Comparison of ENCODE assay signal across 8 cellular contexts in genomic region chr6:34248727-34249468, GRCh38. TPM values are rescaled to one million over a fixed set of nuclear protein-coding genes. Genes with fewer than 3 reads are reported as not detected.
A peak's percentile ranks its signal among the peaks of the same experiment; 100 is the strongest.
DNase-seq lines count a peak whose midpoint lies in the region; ATAC-seq and TF ChIP-seq lines count a peak whose summit lies in the region.

TSS of gene SMIM29 (minus strand) at chr6:34249006. CDS start at chr6:34247791, 1,215 bp downstream.

- H4K20me1 ChIP-seq in osteoblast (ENCODE audit: insufficient read depth, low read length): peaks cover 8% of the 10 kb centered on the region

- TF ChIP-seq CTCF in GM10248 (IDR thresholded peaks at IDR 0.05; ENCODE audit: control extremely low read depth, extremely low read depth, low read depth, missing control alignments): peak; percentile 74
- peak; percentile 67 for TF ChIP-seq CTCF in osteoblast (IDR thresholded peaks at IDR 0.05; ENCODE audit: extremely low read depth, low read depth, low read length)
- peak; percentile 91 to 93 (median 93) for TF ChIP-seq CTCF in testis (IDR thresholded peaks at IDR 0.05)

- H3K36me3 ChIP-seq in osteoblast (ENCODE audit: insufficient read depth, low read length) (peaks cover 4% of the 10 kb centered on the region), testis (ENCODE audit: low read depth, missing control alignments) (no peaks in the 10 kb centered on the region)

- H3K9me3 ChIP-seq in osteoblast (ENCODE audit: low read depth, low read length) (no peaks in the 10 kb centered on the region), testis (no peaks in the 10 kb centered on the region)

- H3K27me3 Mint-ChIP-seq in activated naive CD4-positive, alpha-beta T cell treated with anti-CD3 and anti-CD28 coated beads, Interleukin-2, amount 50 U/mL, for 24 hours: no peaks in the 10 kb centered on the region

- H3K27ac ChIP-seq in osteoblast (ENCODE audit: low read depth, low read length) (peak within 1 kb of the TSS; percentile 80), testis (peak within 1 kb of the TSS; percentile 82 to 86)

- H3K79me2 ChIP-seq in osteoblast (ENCODE audit: insufficient read depth, low read length): peaks cover 18% of the 10 kb centered on the region

- peak within 1 kb of the TSS; percentile 98 for H2AFZ ChIP-seq in osteoblast (ENCODE audit: low read length)

- H3K4me1 Mint-ChIP-seq in activated naive CD4-positive, alpha-beta T cell treated with anti-CD3 and anti-CD28 coated beads, Interleukin-2, amount 50 U/mL, for 24 hours: peaks cover 41% of the 10 kb centered on the region

- POLR2A ChIA-PET in GM10248 (lab: Yijun Ruan, JAX): interaction anchor here (0.6 to 2.8 kb wide), 4 partner anchors 12 to 886 kb away, joined by 4 to 28 read pairs (median 8); partner anchors contain the start of gene HMGA1

- H3K4me1 ChIP-seq in osteoblast (ENCODE audit: insufficient read depth, low read length) (peaks cover 24% of the 10 kb centered on the region), testis (peaks cover 11% of the 10 kb centered on the region)

- H3K27me3 ChIP-seq in osteoblast (ENCODE audit: insufficient read depth, low read length): no peaks in the 10 kb centered on the region
- no peaks in the 10 kb centered on the region for H3K27me3 ChIP-seq in testis

- ATAC-seq in HG02588 (IDR thresholded peaks at IDR 0.05; ENCODE audit: unreplicated experiment): peak; percentile 79
- ATAC-seq in SK-N-SH treated with all-trans-retinoic acid at 6 μM for 48 hours: peak; percentile 81

- no peaks in the 10 kb centered on the region for H3K9me3 Mint-ChIP-seq in activated naive CD4-positive, alpha-beta T cell treated with anti-CD3 and anti-CD28 coated beads, Interleukin-2, amount 50 U/mL, for 24 hours

- 0% methylated on average over 14 to 54 of the region's 79 CpGs for WGBS in testis, 2 donors

- H3K4me2 ChIP-seq in osteoblast (ENCODE audit: insufficient read depth, low read length): peak within 1 kb of the TSS; percentile 99

- intact Hi-C loops in testis (cut with DNase I; ENCODE audit: low total_unique reads): loop anchor here (10.0 kb wide), 1 partner anchor 166 kb away; no protein-coding TSS in a partner anchor

- H3K4me3 ChIP-seq in osteoblast (ENCODE audit: insufficient read depth, low read length) (peak within 1 kb of the TSS; percentile 94), testis (peak within 1 kb of the TSS; percentile 80 to 85)

- peak; percentile 97 for DNase-seq in GM10248 (ENCODE audit: extremely low spot score)
- DNase-seq in NCI-H1092 treated with DMSO at 0.1 percent for 48 hours (lab: John Stamatoyannopoulos, UW): peak; percentile 90
- no peak for DNase-seq in glomerular endothelial cell (ENCODE audit: extremely low read depth, low read depth, low spot score)
- peak; percentile 99 for DNase-seq in osteoblast (ENCODE audit: insufficient read length, low spot score, missing footprints)
- peak; percentile 97 for DNase-seq in testis

- peaks cover 5% of the 10 kb centered on the region for H3K36me3 Mint-ChIP-seq in activated naive CD4-positive, alpha-beta T cell treated with anti-CD3 and anti-CD28 coated beads, Interleukin-2, amount 50 U/mL, for 24 hours

- no peak for TF ChIP-seq POLR2A in testis (IDR thresholded peaks at IDR 0.05)

- CTCF ChIA-PET in GM10248 (lab: Yijun Ruan, JAX): interaction anchor here (0.6 to 5.1 kb wide), 63 partner anchors 9 to 959 kb away, joined by 3 to 92 read pairs (median 4); partner anchors contain the start of genes BLTP3A, HMGA1, NUDT3 and RPS10

- H3K27ac Mint-ChIP-seq in activated naive CD4-positive, alpha-beta T cell treated with anti-CD3 and anti-CD28 coated beads, Interleukin-2, amount 50 U/mL, for 24 hours: peak within 1 kb of the TSS; percentile 85

- H3K4me3 Mint-ChIP-seq in activated naive CD4-positive, alpha-beta T cell treated with anti-CD3 and anti-CD28 coated beads, Interleukin-2, amount 50 U/mL, for 24 hours: peak within 1 kb of the TSS; percentile 93

TF ChIP-seq in SK-N-SH treated with all-trans-retinoic acid at 6 μM for 48 hours, 23 proteins besides CTCF, POLR2A, EP300 and RAD21:
- TF ChIP-seq SNAI2 (CRISPR knock-in tag; IDR thresholded peaks at IDR 0.05) (no peak), ARNTL (CRISPR knock-in tag; IDR thresholded peaks at IDR 0.05; ENCODE audit: borderline replicate concordance, low read depth) (no peak), ZFP30 (CRISPR knock-in tag; IDR thresholded peaks at IDR 0.05) (no peak), GLIS3 (CRISPR knock-in tag; IDR thresholded peaks at IDR 0.05) (no peak)

RNA-seq across cellular contexts. Expression of gene SMIM29, which starts in this region (rescaled TPM):
- 34.2 and 46.6 TPM in 2 replicates for total RNA-seq in glomerular endothelial cell
- 35.1 and 44.2 TPM in 2 replicates for total RNA-seq in osteoblast
- 10 to 100 TPM; 27.6 to 35.8 TPM for total RNA-seq in testis
- polyA plus RNA-seq in testis (ENCODE audit: insufficient read depth, low read depth, low replicate concordance): 19.3 TPM
